In the genomic region with DNA sequence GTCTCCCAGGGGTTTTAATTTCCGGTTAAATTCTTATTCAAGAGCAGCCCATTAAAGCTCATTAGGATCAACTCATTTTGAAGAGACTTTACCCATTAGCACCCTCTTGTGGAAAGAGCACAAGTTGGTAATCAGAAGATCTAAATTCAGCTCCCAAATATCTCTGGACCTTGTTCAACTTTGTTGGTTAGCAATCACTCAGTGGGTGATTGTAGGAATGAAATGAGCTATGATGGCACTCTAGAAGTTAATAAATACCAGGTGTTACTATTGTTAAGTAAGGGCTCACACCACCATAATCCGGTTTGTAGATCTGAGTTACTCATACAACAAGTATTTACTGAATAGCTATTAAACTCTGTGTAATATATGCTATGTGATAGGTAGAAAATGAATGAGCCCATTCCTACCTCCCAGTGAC, we compare ENCODE assay signal across 8 cellular contexts. TPM values are rescaled to one million over a fixed set of nuclear protein-coding genes. Genes with fewer than 3 reads are reported as not detected.
A peak's percentile ranks its signal among the peaks of the same experiment; 100 is the strongest.
DNase-seq lines count a peak whose midpoint lies in the region; ATAC-seq and TF ChIP-seq lines count a peak whose summit lies in the region.

No MANE protein-coding gene starts in this region.

- peaks cover 0 to 8% of the 10 kb centered on the region in 2 donors for H3K36me3 ChIP-seq in body of pancreas (replicated peaks in 1 of 2; ENCODE audit: insufficient read depth in 1 of 2, low read depth in 2 of 2)
- no peaks in the 10 kb centered on the region for H3K36me3 ChIP-seq in testis (ENCODE audit: low read depth, missing control alignments)

- H3K4me3 ChIP-seq in GM12875 (ENCODE audit: low read depth, low read length) = no peak overlapping the region
- H3K4me3 ChIP-seq in body of pancreas = no peak overlapping the region
- H3K4me3 ChIP-seq in testis = no peak overlapping the region

- intact Hi-C loops in body of pancreas (cut with DNase I) (no loop called here), testis (cut with DNase I; ENCODE audit: low total_unique reads) (no loop called here)

- H3K4me1 ChIP-seq in body of pancreas = no peaks in the 10 kb centered on the region
- H3K4me1 ChIP-seq in testis = no peaks in the 10 kb centered on the region

- ATAC-seq in body of pancreas = peak; percentile 93
- ATAC-seq in HG02973 (IDR thresholded peaks at IDR 0.05; ENCODE audit: unreplicated experiment) = no peak

- TF ChIP-seq POLR2A in body of pancreas (IDR thresholded peaks at IDR 0.05) (no peak), testis (IDR thresholded peaks at IDR 0.05) (no peak)

- H3K27ac ChIP-seq in body of pancreas (peak overlapping the region in 3 of 4 donors; percentile 39 to 60 (median 55)), testis (no peak overlapping the region)

- H3K9me3 ChIP-seq in body of pancreas (no peaks in the 10 kb centered on the region), testis (no peaks in the 10 kb centered on the region)

- 38 to 41% methylated on average over 2 of the region's 2 CpGs for WGBS in body of pancreas, 2 donors
- 48 to 55% methylated on average over 2 of the region's 2 CpGs for WGBS in testis, 2 donors

- peak; percentile 48; the same call in 1 of the 2 replicates for TF ChIP-seq CTCF in GM12875 (IDR thresholded peaks at IDR 0.05; ENCODE audit: borderline replicate concordance, insufficient read depth, low read depth, low read length)
- peak; percentile 15 to 64 (median 51) for TF ChIP-seq CTCF in body of pancreas (IDR thresholded peaks at IDR 0.05)
- peak in 2 of 3 experiments; percentile 43 to 54 for TF ChIP-seq CTCF in testis (IDR thresholded peaks at IDR 0.05)

- peak; percentile 41 to 59 for DNase-seq in AML-193 (lab: John Stamatoyannopoulos, UW)
- DNase-seq in NCI-H226 = peak; percentile 52
- DNase-seq in body of pancreas = peak in 1 of 4 donors; percentile 26
- DNase-seq in inferior parietal cortex (ENCODE audit: extremely low spot score) = peak; percentile 59
- no peak for DNase-seq in testis
- DNase-seq in activated effector memory CD4-positive, alpha-beta T cell treated with Interleukin-2 at 50 U/mL for 16 hours = no peak

- H3K27me3 ChIP-seq in body of pancreas (no peaks in the 10 kb centered on the region), testis (no peaks in the 10 kb centered on the region)

RNA-seq across cellular contexts. Expression of gene TRIP11, which starts 42.9 kb away (rescaled TPM):
- total RNA-seq in body of pancreas = 10 to 100 TPM; 25.2 to 33.6 TPM
- total RNA-seq in testis = 10 to 100 TPM; 38.5 to 39.4 TPM
- 3.8 TPM for polyA plus RNA-seq in testis (ENCODE audit: insufficient read depth, low read depth, low replicate concordance)

RNA-seq across cellular contexts. Expression of gene FBLN5, which starts 49.5 kb away (rescaled TPM):
- total RNA-seq in body of pancreas (100 to 1,000 TPM in 1 of 2 donors, 10 to 100 TPM in 1; 52.1 to 129 TPM), testis (100 to 1,000 TPM in 1 of 2 donors, 10 to 100 TPM in 1; 88.1 to 110 TPM)
- 118 TPM for polyA plus RNA-seq in testis (ENCODE audit: insufficient read depth, low read depth, low replicate concordance)

Comparison
In these comparisons a context has a peak if more than half of its experiments do, and no peak if none do; other contexts are left out.
1. DNase-seq: peak in AML-193 (2 of 2), NCI-H226 (single experiment) and inferior parietal cortex (single experiment); none in testis (single experiment) and activated effector memory CD4-positive, alpha-beta T cell treated with Interleukin-2 at 50 U/mL for 16 hours (single experiment).
2. H3K27ac ChIP-seq: peak in body of pancreas (3 of 4); none in testis (0 of 2).
3. Peak in every context shown above with its lines, with median percentiles within 50 percentile points of each other: CTCF ChIP-seq.